ENCODE assay signal across 11 cellular contexts in the genomic region with DNA sequence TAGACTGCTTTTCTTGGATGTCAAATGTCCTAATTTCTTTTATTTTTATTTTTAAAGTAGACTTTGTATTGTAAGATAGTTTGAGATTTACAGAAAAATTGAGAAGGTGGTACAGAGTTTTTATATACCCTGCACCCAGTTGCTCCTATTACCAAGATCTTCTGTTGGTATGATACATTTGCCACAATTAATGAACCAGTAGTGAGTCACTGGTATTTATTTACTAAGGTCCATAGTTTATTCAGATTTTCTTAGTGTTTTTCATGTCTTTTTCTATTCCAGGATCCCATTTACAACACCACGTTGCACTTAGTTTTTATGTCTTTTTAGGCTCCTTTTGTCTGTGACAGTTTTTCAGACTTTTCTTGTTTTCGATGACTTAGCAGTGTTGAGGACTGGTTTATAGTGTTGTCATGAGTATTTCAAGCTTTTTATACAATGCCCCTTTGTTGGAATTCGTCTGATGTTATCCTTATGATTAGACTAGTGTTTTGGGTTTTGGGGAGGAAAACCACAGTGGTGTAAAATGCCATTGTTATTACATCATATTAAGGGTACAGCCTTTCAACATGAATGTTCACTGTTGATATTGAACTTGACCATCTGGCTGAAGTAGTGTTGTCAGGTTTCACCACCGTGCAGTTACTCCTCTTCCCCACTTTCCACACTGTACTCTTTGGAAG. TPM values are rescaled to one million over a fixed set of nuclear protein-coding genes. Genes with fewer than 3 reads are reported as not detected.
A peak's percentile ranks its signal among the peaks of the same experiment; 100 is the strongest.
DNase-seq lines count a peak whose midpoint lies in the region; ATAC-seq and TF ChIP-seq lines count a peak whose summit lies in the region.
"Had no signal": no experiment of that assay in that cellular context is flagged by ENCODE, and none has a peak within 500 bp of the region (broad histone marks: within the 10 kb centered on the region; RNA-seq: fewer than 3 reads in every experiment).

No MANE protein-coding gene starts in this region.

- no peak for DNase-seq in activated naive CD4-positive, alpha-beta T cell treated with anti-CD3 and anti-CD28 coated beads for 36 hours
- DNase-seq in activated naive CD4-positive, alpha-beta T cell treated with anti-CD3 and anti-CD28 coated beads, Interleukin-2, amount 10 ng/mL, durations not matched to agents 7 days and 5 days: no peak
- no peak for DNase-seq in T-helper 17 cell
- DNase-seq in foreskin fibroblast: peak; percentile 87 to 90
- DNase-seq in superior temporal gyrus (ENCODE audit: extremely low spot score): peak; percentile 34
- no peak for DNase-seq in NAMALWA (ENCODE audit: low spot score)
- DNase-seq in NCI-H1436 treated with DMSO at 0.1 percent for 48 hours (lab: John Stamatoyannopoulos, UW): no peak
- DNase-seq: activated CD8-positive, alpha-beta memory T cell treated with anti-CD3 and anti-CD28 coated beads for 24 hours; NCI-H1048; stimulated activated CD4-positive, alpha-beta T cell treated with anti-CD3 and anti-CD28 coated beads, Interleukin-1b, Interleukin-23, amount 100 ng/mL, for 48 hours had no signal

- H3K4me3 ChIP-seq in foreskin fibroblast (ENCODE audit: low read depth in 1 of 2, low read length in 2 of 2): no peak overlapping the region

- H3K9me3 ChIP-seq in T-helper 17 cell (ENCODE audit: control insufficient read depth, low read length, poor library complexity, severe bottlenecking): no peaks in the 10 kb centered on the region

- peaks cover 32% of the 10 kb centered on the region for H3K36me3 Mint-ChIP-seq in activated naive CD4-positive, alpha-beta T cell treated with anti-CD3 and anti-CD28 coated beads for 36 hours (ENCODE audit: low read depth)
- H3K36me3 Mint-ChIP-seq in activated naive CD4-positive, alpha-beta T cell treated with anti-CD3 and anti-CD28 coated beads, Interleukin-2, amount 10 ng/mL, durations not matched to agents 7 days and 5 days: peaks cover 55% of the 10 kb centered on the region
- H3K36me3 Mint-ChIP-seq in T-helper 17 cell (ENCODE audit: low read depth): peaks cover 13% of the 10 kb centered on the region

- H3K27ac Mint-ChIP-seq in activated naive CD4-positive, alpha-beta T cell treated with anti-CD3 and anti-CD28 coated beads for 36 hours: peak overlapping the region; percentile 76
- no peak overlapping the region for H3K27ac Mint-ChIP-seq in activated naive CD4-positive, alpha-beta T cell treated with anti-CD3 and anti-CD28 coated beads, Interleukin-2, amount 10 ng/mL, durations not matched to agents 7 days and 5 days
- peak overlapping the region; percentile 51 for H3K27ac Mint-ChIP-seq in T-helper 17 cell

- CTCF ChIA-PET in activated naive CD4-positive, alpha-beta T cell treated with anti-CD3 and anti-CD28 coated beads for 36 hours (lab: Charles Lee): interaction anchor here (0.7 kb wide), 1 partner anchor 23 kb away, joined by 3 read pairs; no protein-coding TSS in a partner anchor
- CTCF ChIA-PET in activated naive CD4-positive, alpha-beta T cell treated with anti-CD3 and anti-CD28 coated beads, Interleukin-2, amount 10 ng/mL, durations not matched to agents 7 days and 5 days (lab: Charles Lee): no interaction called here

- no peaks in the 10 kb centered on the region for H3K9me3 Mint-ChIP-seq in activated naive CD4-positive, alpha-beta T cell treated with anti-CD3 and anti-CD28 coated beads for 36 hours
- H3K9me3 Mint-ChIP-seq in activated naive CD4-positive, alpha-beta T cell treated with anti-CD3 and anti-CD28 coated beads, Interleukin-2, amount 10 ng/mL, durations not matched to agents 7 days and 5 days: no peaks in the 10 kb centered on the region

- no peak overlapping the region for H3K4me3 Mint-ChIP-seq in activated naive CD4-positive, alpha-beta T cell treated with anti-CD3 and anti-CD28 coated beads for 36 hours
- H3K4me3 Mint-ChIP-seq in activated naive CD4-positive, alpha-beta T cell treated with anti-CD3 and anti-CD28 coated beads, Interleukin-2, amount 10 ng/mL, durations not matched to agents 7 days and 5 days: no peak overlapping the region
- no peak overlapping the region for H3K4me3 Mint-ChIP-seq in T-helper 17 cell

- H3K27me3 Mint-ChIP-seq in activated naive CD4-positive, alpha-beta T cell treated with anti-CD3 and anti-CD28 coated beads for 36 hours (ENCODE audit: low read depth): no peaks in the 10 kb centered on the region
- H3K27me3 Mint-ChIP-seq in activated naive CD4-positive, alpha-beta T cell treated with anti-CD3 and anti-CD28 coated beads, Interleukin-2, amount 10 ng/mL, durations not matched to agents 7 days and 5 days: no peaks in the 10 kb centered on the region
- no peaks in the 10 kb centered on the region for H3K27me3 Mint-ChIP-seq in T-helper 17 cell

- ATAC-seq in T-helper 17 cell (no peak), HG03097 (IDR thresholded peaks at IDR 0.05; ENCODE audit: low FRiP score, unreplicated experiment) (no peak)

- peaks cover 12% of the 10 kb centered on the region for H3K4me1 Mint-ChIP-seq in activated naive CD4-positive, alpha-beta T cell treated with anti-CD3 and anti-CD28 coated beads for 36 hours (ENCODE audit: low read depth)
- H3K4me1 Mint-ChIP-seq in activated naive CD4-positive, alpha-beta T cell treated with anti-CD3 and anti-CD28 coated beads, Interleukin-2, amount 10 ng/mL, durations not matched to agents 7 days and 5 days: peaks cover 10% of the 10 kb centered on the region
- H3K4me1 Mint-ChIP-seq in T-helper 17 cell: peaks cover 24% of the 10 kb centered on the region

- intact Hi-C loops in activated naive CD4-positive, alpha-beta T cell treated with anti-CD3 and anti-CD28 coated beads for 36 hours (cut with micrococcal nuclease): no loop called here

- TF ChIP-seq CTCF in foreskin fibroblast (IDR thresholded peaks at IDR 0.05; ENCODE audit: low read depth, low read length): no peak

RNA-seq across cellular contexts. Expression of a gene that starts 35.9 kb away (rescaled TPM):
- total RNA-seq in activated naive CD4-positive, alpha-beta T cell treated with anti-CD3 and anti-CD28 coated beads for 36 hours: 10 to 100 TPM; 19.1 to 19.3 TPM
- 10 to 100 TPM; 42.5 to 50.8 TPM for total RNA-seq in T-helper 17 cell

Comparison
In these comparisons a context has a peak if more than half of its experiments do, and no peak if none do; other contexts are left out.
1. DNase-seq: peak in foreskin fibroblast (2 of 2) and superior temporal gyrus (single experiment); none in activated naive CD4-positive, alpha-beta T cell treated with anti-CD3 and anti-CD28 coated beads for 36 hours (single experiment), activated naive CD4-positive, alpha-beta T cell treated with anti-CD3 and anti-CD28 coated beads, Interleukin-2, amount 10 ng/mL, durations not matched to agents 7 days and 5 days (single experiment), T-helper 17 cell (0 of 3), NAMALWA (single experiment) and NCI-H1436 treated with DMSO at 0.1 percent for 48 hours (single experiment).